8 cellular contexts compared by ENCODE assay signal in genomic region chr17:29179232-29180036, GRCh38. TPM values are rescaled to one million over a fixed set of nuclear protein-coding genes. Genes with fewer than 3 reads are reported as not detected.
A peak's percentile ranks its signal among the peaks of the same experiment; 100 is the strongest.
DNase-seq lines count a peak whose midpoint lies in the region; ATAC-seq and TF ChIP-seq lines count a peak whose summit lies in the region.

No MANE protein-coding gene starts in this region.

- no peaks in the 10 kb centered on the region for H3K36me3 ChIP-seq in SJCRH30
- no peaks in the 10 kb centered on the region for H3K36me3 ChIP-seq in endocrine pancreas (ENCODE audit: control insufficient read depth, insufficient read depth, low read length)
- H3K36me3 ChIP-seq in mucosa of rectum (ENCODE audit: control insufficient read depth in 2 of 2, insufficient read depth in 2 of 2, low read length in 2 of 2), result no peaks in the 10 kb centered on the region
- H3K36me3 ChIP-seq in uterus, result no peaks in the 10 kb centered on the region

- H3K36me3 Mint-ChIP-seq in CD14-positive monocyte, result peaks cover 0 to 3% of the 10 kb centered on the region in 2 donors

- H3K4me1 ChIP-seq in SJCRH30 (peaks cover 23% of the 10 kb centered on the region), endocrine pancreas (ENCODE audit: control insufficient read depth, insufficient read depth, low read length) (peaks cover 3% of the 10 kb centered on the region), mucosa of rectum (ENCODE audit: control insufficient read depth in 2 of 2, insufficient read depth in 2 of 2, low read length in 2 of 2) (peaks cover 43 to 47% of the 10 kb centered on the region in 2 donors), uterus (peaks cover 0 to 20% of the 10 kb centered on the region in 2 donors)

- no peak for TF ChIP-seq POLR2A in uterus (IDR thresholded peaks at IDR 0.05)

- DNase-seq in CD14-positive monocyte (ENCODE audit: low spot score) (no peak), HPDE6-E6E7 (ENCODE audit: extremely low spot score) (peak; percentile 78), SJCRH30 (peak; percentile 98), uterus (peak; percentile 33 to 43)

- ATAC-seq in GM18858 (IDR thresholded peaks at IDR 0.05; ENCODE audit: unreplicated experiment) (no peak), GM21576 (IDR thresholded peaks at IDR 0.05; ENCODE audit: unreplicated experiment) (no peak)

- H3K4me3 Mint-ChIP-seq in CD14-positive monocyte, result peak overlapping the region; percentile 48 to 55

- peak overlapping the region; percentile 68 for H3K4me3 ChIP-seq in SJCRH30
- no peak overlapping the region for H3K4me3 ChIP-seq in endocrine pancreas (ENCODE audit: control insufficient read depth, insufficient read depth, low read length)
- H3K4me3 ChIP-seq in mucosa of rectum (ENCODE audit: low read length in 2 of 2), result peak overlapping the region; percentile 70 to 73
- H3K4me3 ChIP-seq in uterus, result peak overlapping the region; percentile 53 to 73

- no peak for TF ChIP-seq CTCF in CD14-positive monocyte (IDR thresholded peaks at IDR 0.05)
- TF ChIP-seq CTCF in uterus (IDR thresholded peaks at IDR 0.05), result no peak

- H3K27me3 ChIP-seq in SJCRH30 (no peaks in the 10 kb centered on the region), endocrine pancreas (ENCODE audit: control insufficient read depth, insufficient read depth, low read length) (no peaks in the 10 kb centered on the region), mucosa of rectum (ENCODE audit: control insufficient read depth in 2 of 2, insufficient read depth in 2 of 2, low read length in 2 of 2) (no peaks in the 10 kb centered on the region), uterus (no peaks in the 10 kb centered on the region)

- H3K9ac ChIP-seq in endocrine pancreas (ENCODE audit: control insufficient read depth, insufficient read depth, low read length) (peak overlapping the region; percentile 63), mucosa of rectum (ENCODE audit: low read depth in 1 of 2, low read length in 2 of 2) (peak overlapping the region; percentile 70 to 90)

- H3K9me3 Mint-ChIP-seq in CD14-positive monocyte, result peaks cover 0 to 2% (median 0%) of the 10 kb centered on the region in 7 donors

- H3K27me3 Mint-ChIP-seq in CD14-positive monocyte (ENCODE audit: low read depth in 3 of 3), result peaks cover 4 to 25% (median 23%) of the 10 kb centered on the region in 3 donors

- H3K27ac ChIP-seq in SJCRH30, result peak overlapping the region; percentile 94
- H3K27ac ChIP-seq in mucosa of rectum (ENCODE audit: low read depth in 2 of 2, low read length in 2 of 2), result peak overlapping the region; percentile 94 to 97
- H3K27ac ChIP-seq in uterus, result peak overlapping the region; percentile 87 to 88

- H3K4me1 Mint-ChIP-seq in CD14-positive monocyte, result peaks cover 44% of the 10 kb centered on the region

- H3K27ac Mint-ChIP-seq in CD14-positive monocyte, result no peak overlapping the region

- intact Hi-C loops in CD14-positive monocyte (cut with micrococcal nuclease) (loop anchor here (2.0 to 5.0 kb wide), 2 partner anchors 25 to 32 kb away; no protein-coding TSS in a partner anchor), uterus (cut with DNase I; ENCODE audit: low total_unique reads) (no loop called here)

- H3K9me3 ChIP-seq in SJCRH30 (replicated peaks), result peaks cover 4% of the 10 kb centered on the region; the same call in 1 of the 2 replicates
- no peaks in the 10 kb centered on the region for H3K9me3 ChIP-seq in endocrine pancreas (ENCODE audit: control insufficient read depth, low read length)
- no peaks in the 10 kb centered on the region for H3K9me3 ChIP-seq in mucosa of rectum (ENCODE audit: control insufficient read depth in 2 of 2, low read length in 2 of 2)
- H3K9me3 ChIP-seq in uterus, result no peaks in the 10 kb centered on the region

RNA-seq across cellular contexts. Expression of gene MYO18A, which starts 0.8 kb away (rescaled TPM):
- polyA plus RNA-seq in CD14-positive monocyte, result 10 to 100 TPM in 1 of 2 donors, 1 to 10 TPM in 1; 6.3 to 11.0 TPM
- total RNA-seq in SJCRH30 (2014; rRNA removed; shearing (Covaris generic)), result 86.9 and 91.9 TPM in 2 replicates
- 100 to 1,000 TPM in 1 of 4 donors, 10 to 100 TPM in 3; 33.2 to 104 (median 59.3) TPM for total RNA-seq in uterus
